In genomic region chr2:27752551-27753237, GRCh38 we compare ENCODE assay signal across 1 cellular context.
TF ChIP-seq lines count a peak whose summit lies in the region.

No MANE protein-coding gene starts in this region.

TF ChIP-seq in K562, 482 proteins besides CTCF, POLR2A, EP300 and RAD21 (continued from another document and continues in another):
- TF ChIP-seq, protein P1, sequence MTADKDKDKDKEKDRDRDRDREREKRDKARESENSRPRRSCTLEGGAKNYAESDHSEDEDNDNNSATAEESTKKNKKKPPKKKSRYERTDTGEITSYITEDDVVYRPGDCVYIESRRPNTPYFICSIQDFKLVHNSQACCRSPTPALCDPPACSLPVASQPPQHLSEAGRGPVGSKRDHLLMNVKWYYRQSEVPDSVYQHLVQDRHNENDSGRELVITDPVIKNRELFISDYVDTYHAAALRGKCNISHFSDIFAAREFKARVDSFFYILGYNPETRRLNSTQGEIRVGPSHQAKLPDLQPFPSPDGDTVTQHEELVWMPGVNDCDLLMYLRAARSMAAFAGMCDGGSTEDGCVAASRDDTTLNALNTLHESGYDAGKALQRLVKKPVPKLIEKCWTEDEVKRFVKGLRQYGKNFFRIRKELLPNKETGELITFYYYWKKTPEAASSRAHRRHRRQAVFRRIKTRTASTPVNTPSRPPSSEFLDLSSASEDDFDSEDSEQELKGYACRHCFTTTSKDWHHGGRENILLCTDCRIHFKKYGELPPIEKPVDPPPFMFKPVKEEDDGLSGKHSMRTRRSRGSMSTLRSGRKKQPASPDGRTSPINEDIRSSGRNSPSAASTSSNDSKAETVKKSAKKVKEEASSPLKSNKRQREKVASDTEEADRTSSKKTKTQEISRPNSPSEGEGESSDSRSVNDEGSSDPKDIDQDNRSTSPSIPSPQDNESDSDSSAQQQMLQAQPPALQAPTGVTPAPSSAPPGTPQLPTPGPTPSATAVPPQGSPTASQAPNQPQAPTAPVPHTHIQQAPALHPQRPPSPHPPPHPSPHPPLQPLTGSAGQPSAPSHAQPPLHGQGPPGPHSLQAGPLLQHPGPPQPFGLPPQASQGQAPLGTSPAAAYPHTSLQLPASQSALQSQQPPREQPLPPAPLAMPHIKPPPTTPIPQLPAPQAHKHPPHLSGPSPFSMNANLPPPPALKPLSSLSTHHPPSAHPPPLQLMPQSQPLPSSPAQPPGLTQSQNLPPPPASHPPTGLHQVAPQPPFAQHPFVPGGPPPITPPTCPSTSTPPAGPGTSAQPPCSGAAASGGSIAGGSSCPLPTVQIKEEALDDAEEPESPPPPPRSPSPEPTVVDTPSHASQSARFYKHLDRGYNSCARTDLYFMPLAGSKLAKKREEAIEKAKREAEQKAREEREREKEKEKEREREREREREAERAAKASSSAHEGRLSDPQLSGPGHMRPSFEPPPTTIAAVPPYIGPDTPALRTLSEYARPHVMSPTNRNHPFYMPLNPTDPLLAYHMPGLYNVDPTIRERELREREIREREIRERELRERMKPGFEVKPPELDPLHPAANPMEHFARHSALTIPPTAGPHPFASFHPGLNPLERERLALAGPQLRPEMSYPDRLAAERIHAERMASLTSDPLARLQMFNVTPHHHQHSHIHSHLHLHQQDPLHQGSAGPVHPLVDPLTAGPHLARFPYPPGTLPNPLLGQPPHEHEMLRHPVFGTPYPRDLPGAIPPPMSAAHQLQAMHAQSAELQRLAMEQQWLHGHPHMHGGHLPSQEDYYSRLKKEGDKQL (CRISPR knock-in tag; IDR thresholded peaks at IDR 0.05; ENCODE audit: borderline replicate concordance), result no peak
- TF ChIP-seq THRAP3 (IDR thresholded peaks at IDR 0.05; ENCODE audit: borderline replicate concordance) (no peak), HDAC8 (tag; IDR thresholded peaks at IDR 0.05) (no peak), MEIS2 (IDR thresholded peaks at IDR 0.05; ENCODE audit: partially characterized antibody) (no peak), NFRKB (IDR thresholded peaks at IDR 0.05; ENCODE audit: low read depth) (peak; percentile 82; the same call in 1 of the 2 replicates), DPF2 (IDR thresholded peaks at IDR 0.05) (peak; percentile 20; the same call in 1 of the 2 replicates), ZNF707 (CRISPR knock-in tag; conservative IDR thresholded peaks at IDR 0.05) (no peak), ZNF133 (CRISPR knock-in tag; IDR thresholded peaks at IDR 0.05) (no peak), GTF2F1 (IDR thresholded peaks at IDR 0.05; ENCODE audit: low read depth, low read length) (no peak), EHMT2 (IDR thresholded peaks at IDR 0.05) (no peak), KLF16 (IDR thresholded peaks at IDR 0.05) (0 out of 2 replicates have a peak, but pooled peaks have one; percentile 10), SMARCC2 (IDR thresholded peaks at IDR 0.05; ENCODE audit: low read depth) (no peak), E2F3 (CRISPR knock-in tag; IDR thresholded peaks at IDR 0.05) (0 out of 2 replicates have a peak, but pooled peaks have one; percentile 56), PATZ1 (CRISPR knock-in tag; IDR thresholded peaks at IDR 0.05; ENCODE audit: borderline replicate concordance) (no peak), NR2C2 (CRISPR knock-in tag; IDR thresholded peaks at IDR 0.05) (no peak), NR2C2 (tag; IDR thresholded peaks at IDR 0.05) (peak; percentile 39; the same call in 1 of the 2 replicates), POU5F1 (IDR thresholded peaks at IDR 0.05; ENCODE audit: borderline replicate concordance, low read depth, low read length, partially characterized antibody) (no peak), NR4A1 (CRISPR knock-in tag; IDR thresholded peaks at IDR 0.05) (no peak), NR4A1 (tag; IDR thresholded peaks at IDR 0.05) (no peak), STAG1 (CRISPR knock-in tag; IDR thresholded peaks at IDR 0.05; ENCODE audit: borderline replicate concordance) (no peak), FOXK1 (CRISPR knock-in tag; IDR thresholded peaks at IDR 0.05; ENCODE audit: borderline replicate concordance) (no peak), RBFOX2 (IDR thresholded peaks at IDR 0.05; ENCODE audit: low read depth, low read length) (peak; percentile 80), ETS1 (conservative IDR thresholded peaks at IDR 0.05; ENCODE audit: control insufficient read depth, low read depth, low read length) (no peak), NCOA1 (IDR thresholded peaks at IDR 0.05; ENCODE audit: low read depth) (no peak), MTA2 (IDR thresholded peaks at IDR 0.05; ENCODE audit: low read depth) (no peak), FOXM1 (IDR thresholded peaks at IDR 0.05; ENCODE audit: low read depth) (0 out of 2 replicates have a peak, but pooled peaks have one; percentile 7), FOXM1 (CRISPR knock-in tag; IDR thresholded peaks at IDR 0.05; ENCODE audit: low read depth) (no peak), PTBP1 (IDR thresholded peaks at IDR 0.05; ENCODE audit: low read depth, low read length) (no peak), MBD1 (CRISPR knock-in tag; IDR thresholded peaks at IDR 0.05) (no peak), PRMT5 (CRISPR knock-in tag; IDR thresholded peaks at IDR 0.05) (no peak), PHF20 (IDR thresholded peaks at IDR 0.05; ENCODE audit: partially characterized antibody) (no peak), BRD4 (IDR thresholded peaks at IDR 0.05) (no peak; the same call in 1 of the 2 replicates), ZFPM2 (CRISPR knock-in tag; IDR thresholded peaks at IDR 0.05) (no peak), GTF2B (IDR thresholded peaks at IDR 0.05; ENCODE audit: extremely low read depth, insufficient read length) (no peak), RBM34 (IDR thresholded peaks at IDR 0.05; ENCODE audit: borderline replicate concordance, insufficient read depth, low read length) (no peak), ZKSCAN8 (CRISPR knock-in tag; IDR thresholded peaks at IDR 0.05) (no peak), SRF (CRISPR knock-in tag; IDR thresholded peaks at IDR 0.05) (0 out of 4 replicates have a peak, but pooled peaks of 1 of the 2 experiments have one; percentile 14), NR1H2 (CRISPR knock-in tag; IDR thresholded peaks at IDR 0.05) (no peak), BMI1 (IDR thresholded peaks at IDR 0.05; ENCODE audit: low read length) (no peak), BCOR (IDR thresholded peaks at IDR 0.05) (no peak), TFAM (CRISPR knock-in tag; conservative IDR thresholded peaks at IDR 0.05) (no peak), CTBP1 (IDR thresholded peaks at IDR 0.05; ENCODE audit: borderline replicate concordance) (peak; percentile 58; the same call in 1 of the 2 replicates), PHB2 (IDR thresholded peaks at IDR 0.05; ENCODE audit: low read depth) (no peak), ZNF384 (IDR thresholded peaks at IDR 0.05; ENCODE audit: low read depth, low read length) (peak; percentile 65; the same call in 1 of the 2 replicates), CSDE1 (IDR thresholded peaks at IDR 0.05) (no peak), PURB (CRISPR knock-in tag; IDR thresholded peaks at IDR 0.05; ENCODE audit: low read depth) (no peak), NCOR1 (IDR thresholded peaks at IDR 0.05) (no peak)
- TF ChIP-seq, protein P2, sequence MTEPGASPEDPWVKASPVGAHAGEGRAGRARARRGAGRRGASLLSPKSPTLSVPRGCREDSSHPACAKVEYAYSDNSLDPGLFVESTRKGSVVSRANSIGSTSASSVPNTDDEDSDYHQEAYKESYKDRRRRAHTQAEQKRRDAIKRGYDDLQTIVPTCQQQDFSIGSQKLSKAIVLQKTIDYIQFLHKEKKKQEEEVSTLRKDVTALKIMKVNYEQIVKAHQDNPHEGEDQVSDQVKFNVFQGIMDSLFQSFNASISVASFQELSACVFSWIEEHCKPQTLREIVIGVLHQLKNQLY (CRISPR knock-in tag; conservative IDR thresholded peaks at IDR 0.05), result no peak
- TF ChIP-seq, protein P3, sequence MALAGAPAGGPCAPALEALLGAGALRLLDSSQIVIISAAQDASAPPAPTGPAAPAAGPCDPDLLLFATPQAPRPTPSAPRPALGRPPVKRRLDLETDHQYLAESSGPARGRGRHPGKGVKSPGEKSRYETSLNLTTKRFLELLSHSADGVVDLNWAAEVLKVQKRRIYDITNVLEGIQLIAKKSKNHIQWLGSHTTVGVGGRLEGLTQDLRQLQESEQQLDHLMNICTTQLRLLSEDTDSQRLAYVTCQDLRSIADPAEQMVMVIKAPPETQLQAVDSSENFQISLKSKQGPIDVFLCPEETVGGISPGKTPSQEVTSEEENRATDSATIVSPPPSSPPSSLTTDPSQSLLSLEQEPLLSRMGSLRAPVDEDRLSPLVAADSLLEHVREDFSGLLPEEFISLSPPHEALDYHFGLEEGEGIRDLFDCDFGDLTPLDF (CRISPR knock-in tag; IDR thresholded peaks at IDR 0.05), result no peak
- TF ChIP-seq, protein P4, sequence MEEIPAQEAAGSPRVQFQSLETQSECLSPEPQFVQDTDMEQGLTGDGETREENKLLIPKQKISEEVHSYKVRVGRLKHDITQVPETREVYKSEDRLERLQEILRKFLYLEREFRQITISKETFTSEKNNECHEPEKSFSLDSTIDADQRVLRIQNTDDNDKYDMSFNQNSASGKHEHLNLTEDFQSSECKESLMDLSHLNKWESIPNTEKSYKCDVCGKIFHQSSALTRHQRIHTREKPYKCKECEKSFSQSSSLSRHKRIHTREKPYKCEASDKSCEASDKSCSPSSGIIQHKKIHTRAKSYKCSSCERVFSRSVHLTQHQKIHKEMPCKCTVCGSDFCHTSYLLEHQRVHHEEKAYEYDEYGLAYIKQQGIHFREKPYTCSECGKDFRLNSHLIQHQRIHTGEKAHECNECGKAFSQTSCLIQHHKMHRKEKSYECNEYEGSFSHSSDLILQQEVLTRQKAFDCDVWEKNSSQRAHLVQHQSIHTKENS (CRISPR knock-in tag; IDR thresholded peaks at IDR 0.05), result no peak
- TF ChIP-seq, protein P5, sequence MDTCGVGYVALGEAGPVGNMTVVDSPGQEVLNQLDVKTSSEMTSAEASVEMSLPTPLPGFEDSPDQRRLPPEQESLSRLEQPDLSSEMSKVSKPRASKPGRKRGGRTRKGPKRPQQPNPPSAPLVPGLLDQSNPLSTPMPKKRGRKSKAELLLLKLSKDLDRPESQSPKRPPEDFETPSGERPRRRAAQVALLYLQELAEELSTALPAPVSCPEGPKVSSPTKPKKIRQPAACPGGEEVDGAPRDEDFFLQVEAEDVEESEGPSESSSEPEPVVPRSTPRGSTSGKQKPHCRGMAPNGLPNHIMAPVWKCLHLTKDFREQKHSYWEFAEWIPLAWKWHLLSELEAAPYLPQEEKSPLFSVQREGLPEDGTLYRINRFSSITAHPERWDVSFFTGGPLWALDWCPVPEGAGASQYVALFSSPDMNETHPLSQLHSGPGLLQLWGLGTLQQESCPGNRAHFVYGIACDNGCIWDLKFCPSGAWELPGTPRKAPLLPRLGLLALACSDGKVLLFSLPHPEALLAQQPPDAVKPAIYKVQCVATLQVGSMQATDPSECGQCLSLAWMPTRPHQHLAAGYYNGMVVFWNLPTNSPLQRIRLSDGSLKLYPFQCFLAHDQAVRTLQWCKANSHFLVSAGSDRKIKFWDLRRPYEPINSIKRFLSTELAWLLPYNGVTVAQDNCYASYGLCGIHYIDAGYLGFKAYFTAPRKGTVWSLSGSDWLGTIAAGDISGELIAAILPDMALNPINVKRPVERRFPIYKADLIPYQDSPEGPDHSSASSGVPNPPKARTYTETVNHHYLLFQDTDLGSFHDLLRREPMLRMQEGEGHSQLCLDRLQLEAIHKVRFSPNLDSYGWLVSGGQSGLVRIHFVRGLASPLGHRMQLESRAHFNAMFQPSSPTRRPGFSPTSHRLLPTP (IDR thresholded peaks at IDR 0.05; ENCODE audit: borderline replicate concordance, extremely low read depth, insufficient read length), result no peak
- TF ChIP-seq, protein P6, sequence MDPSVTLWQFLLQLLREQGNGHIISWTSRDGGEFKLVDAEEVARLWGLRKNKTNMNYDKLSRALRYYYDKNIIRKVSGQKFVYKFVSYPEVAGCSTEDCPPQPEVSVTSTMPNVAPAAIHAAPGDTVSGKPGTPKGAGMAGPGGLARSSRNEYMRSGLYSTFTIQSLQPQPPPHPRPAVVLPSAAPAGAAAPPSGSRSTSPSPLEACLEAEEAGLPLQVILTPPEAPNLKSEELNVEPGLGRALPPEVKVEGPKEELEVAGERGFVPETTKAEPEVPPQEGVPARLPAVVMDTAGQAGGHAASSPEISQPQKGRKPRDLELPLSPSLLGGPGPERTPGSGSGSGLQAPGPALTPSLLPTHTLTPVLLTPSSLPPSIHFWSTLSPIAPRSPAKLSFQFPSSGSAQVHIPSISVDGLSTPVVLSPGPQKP (CRISPR knock-in tag; IDR thresholded peaks at IDR 0.05), result no peak
